ENCODE assay signal across 29 cellular contexts in genomic region chr3:105972069-105972468, GRCh38.
"Had no signal": no experiment of that assay in that cellular context is flagged by ENCODE, and none has a peak within 500 bp of the region (broad histone marks: within the 10 kb centered on the region; RNA-seq: fewer than 3 reads in every experiment).

No MANE protein-coding gene starts in this region.

- DNase-seq: stimulated activated CD4-positive, alpha-beta T cell treated with anti-CD3 and anti-CD28 coated beads, Interleukin-2, amount 100 ng/mL, for 48 hours; stimulated activated CD4-positive, alpha-beta T cell treated with anti-CD3 and anti-CD28 coated beads, Interleukin-4, amount 100 ng/mL, for 1 hour; stimulated activated CD4-positive, alpha-beta T cell treated with anti-CD3 and anti-CD28 coated beads, Interleukin-4, amount 100 ng/mL, for 24 hours; stimulated activated CD4-positive, alpha-beta T cell treated with anti-CD3 and anti-CD28 coated beads, Interleukin-4, amount 100 ng/mL, for 4 hours; stimulated activated CD8-positive, alpha-beta memory T cell treated with anti-CD3 and anti-CD28 coated beads, Interleukin-4, amount 100 ng/mL, for 48 hours; stimulated activated naive B cell treated with anti-CD40 and anti-IgM and Interleukin-4, amounts not matched to agents 10 μg/mL and 1 μg/mL and 100 μg/mL, for 72 hours; stimulated activated naive CD4-positive, alpha-beta T cell; stimulated activated naive CD4-positive, alpha-beta T cell treated with Interleukin-2 at 50 U/mL for 16 hours; stimulated activated naive CD8-positive, alpha-beta T cell treated with anti-CD3 and anti-CD28 coated beads, Interleukin-15, amount 100 ng/mL, for 72 hours; stimulated activated naive CD8-positive, alpha-beta T cell treated with anti-CD3 and anti-CD28 coated beads, Interleukin-15, Interleukin-2, amounts not matched to agents 100 U/mL and 50 U/mL, for 24 hours; stomach; substantia nigra; testis; thyroid gland; tibial artery; transverse colon; trophoblast cell; upper lobe of left lung; upper lobe of right lung; uterus had no signal

- H3K4me3 Mint-ChIP-seq: stimulated activated effector memory CD8-positive, alpha-beta T cell treated with anti-CD3 and anti-CD28 coated beads, Interleukin-12 subunit alpha, Interleukin-12 subunit beta, amount 100 ng/mL, for 72 hours; stimulated activated memory B cell treated with anti-CD40 and anti-IgM and Interleukin-4, amounts not matched to agents 10 μg/mL and 1 μg/mL and 100 μg/mL, for 72 hours; stimulated activated naive B cell treated with anti-CD40 and anti-IgM and Interleukin-4, amounts not matched to agents 10 μg/mL and 1 μg/mL and 100 μg/mL, for 72 hours; stimulated activated naive CD8-positive, alpha-beta T cell treated with anti-CD3 and anti-CD28 coated beads, Interleukin-15, amount 100 ng/mL, for 72 hours; stimulated activated naive CD8-positive, alpha-beta T cell treated with anti-CD3 and anti-CD28 coated beads, Interleukin-15, Interleukin-2, amounts not matched to agents 100 ng/mL and 50 ng/mL, for 24 hours; type B pancreatic cell had no signal

- H3K4me3 ChIP-seq: stomach, suprapubic skin, testis, thoracic aorta, thyroid gland, tibial artery, tibial nerve, transverse colon, upper lobe of left lung, upper lobe of right lung, uterus, vagina had no signal

- H3K36me3 Mint-ChIP-seq: stimulated activated effector memory CD8-positive, alpha-beta T cell treated with anti-CD3 and anti-CD28 coated beads, Interleukin-12 subunit alpha, Interleukin-12 subunit beta, amount 100 ng/mL, for 72 hours had no signal

- H3K27ac Mint-ChIP-seq: stimulated activated effector memory CD8-positive, alpha-beta T cell treated with anti-CD3 and anti-CD28 coated beads, Interleukin-12 subunit alpha, Interleukin-12 subunit beta, amount 100 ng/mL, for 72 hours; stimulated activated memory B cell treated with anti-CD40 and anti-IgM and Interleukin-4, amounts not matched to agents 10 μg/mL and 1 μg/mL and 100 μg/mL, for 72 hours; stimulated activated naive B cell treated with anti-CD40 and anti-IgM and Interleukin-4, amounts not matched to agents 10 μg/mL and 1 μg/mL and 100 μg/mL, for 72 hours; stimulated activated naive CD8-positive, alpha-beta T cell treated with anti-CD3 and anti-CD28 coated beads, Interleukin-15, amount 100 ng/mL, for 72 hours; type B pancreatic cell had no signal

- H3K27me3 ChIP-seq: stomach, suprapubic skin, testis, thyroid gland, tibial artery, tibial nerve, transverse colon, upper lobe of left lung, upper lobe of right lung, uterus, vagina had no signal

- H3K36me3 ChIP-seq: stomach, suprapubic skin, thoracic aorta, thyroid gland, tibial artery, tibial nerve, transverse colon, upper lobe of left lung, upper lobe of right lung, uterus, vagina had no signal

- H3K27ac ChIP-seq: stomach, suprapubic skin, testis, thoracic aorta, thyroid gland, tibial artery, tibial nerve, transverse colon, upper lobe of left lung, upper lobe of right lung, uterus, vagina had no signal

- H3K4me1 Mint-ChIP-seq: stimulated activated memory B cell treated with anti-CD40 and anti-IgM and Interleukin-4, amounts not matched to agents 10 μg/mL and 1 μg/mL and 100 μg/mL, for 72 hours; stimulated activated naive B cell treated with anti-CD40 and anti-IgM and Interleukin-4, amounts not matched to agents 10 μg/mL and 1 μg/mL and 100 μg/mL, for 72 hours; stimulated activated naive CD8-positive, alpha-beta T cell treated with anti-CD3 and anti-CD28 coated beads, Interleukin-15, amount 100 ng/mL, for 72 hours had no signal

- FAIRE-seq: urothelium cell line had no signal

- H3K27me3 Mint-ChIP-seq: stimulated activated memory B cell treated with anti-CD40 and anti-IgM and Interleukin-4, amounts not matched to agents 10 μg/mL and 1 μg/mL and 100 μg/mL, for 72 hours; stimulated activated naive B cell treated with anti-CD40 and anti-IgM and Interleukin-4, amounts not matched to agents 10 μg/mL and 1 μg/mL and 100 μg/mL, for 72 hours; stimulated activated naive CD8-positive, alpha-beta T cell treated with anti-CD3 and anti-CD28 coated beads, Interleukin-15, amount 100 ng/mL, for 72 hours; stimulated activated naive CD8-positive, alpha-beta T cell treated with anti-CD3 and anti-CD28 coated beads, Interleukin-15, Interleukin-2, amounts not matched to agents 100 ng/mL and 50 ng/mL, for 24 hours; type B pancreatic cell had no signal

- H3K9me3 ChIP-seq: testis, thyroid gland, upper lobe of right lung, uterus, vagina had no signal

- H3K4me1 ChIP-seq: stomach, testis, thyroid gland, upper lobe of left lung, upper lobe of right lung, uterus had no signal

- ATAC-seq: stimulated activated effector memory CD8-positive, alpha-beta T cell treated with anti-CD3 and anti-CD28 coated beads, Interleukin-12 subunit alpha, Interleukin-12 subunit beta, amount 100 ng/mL, for 72 hours; stimulated activated memory B cell treated with anti-CD40 and anti-IgM and Interleukin-4, amounts not matched to agents 10 μg/mL and 1 μg/mL and 100 μg/mL, for 72 hours; stimulated activated naive B cell treated with anti-CD40 and anti-IgM and Interleukin-4, amounts not matched to agents 10 μg/mL and 1 μg/mL and 100 μg/mL, for 72 hours; stimulated activated naive CD8-positive, alpha-beta T cell treated with anti-CD3 and anti-CD28 coated beads, Interleukin-15, amount 100 ng/mL, for 72 hours; stimulated activated naive CD8-positive, alpha-beta T cell treated with anti-CD3 and anti-CD28 coated beads, Interleukin-15, Interleukin-2, amounts not matched to agents 100 U/mL and 50 U/mL, for 24 hours; upper lobe of right lung had no signal
